In the genomic region with DNA sequence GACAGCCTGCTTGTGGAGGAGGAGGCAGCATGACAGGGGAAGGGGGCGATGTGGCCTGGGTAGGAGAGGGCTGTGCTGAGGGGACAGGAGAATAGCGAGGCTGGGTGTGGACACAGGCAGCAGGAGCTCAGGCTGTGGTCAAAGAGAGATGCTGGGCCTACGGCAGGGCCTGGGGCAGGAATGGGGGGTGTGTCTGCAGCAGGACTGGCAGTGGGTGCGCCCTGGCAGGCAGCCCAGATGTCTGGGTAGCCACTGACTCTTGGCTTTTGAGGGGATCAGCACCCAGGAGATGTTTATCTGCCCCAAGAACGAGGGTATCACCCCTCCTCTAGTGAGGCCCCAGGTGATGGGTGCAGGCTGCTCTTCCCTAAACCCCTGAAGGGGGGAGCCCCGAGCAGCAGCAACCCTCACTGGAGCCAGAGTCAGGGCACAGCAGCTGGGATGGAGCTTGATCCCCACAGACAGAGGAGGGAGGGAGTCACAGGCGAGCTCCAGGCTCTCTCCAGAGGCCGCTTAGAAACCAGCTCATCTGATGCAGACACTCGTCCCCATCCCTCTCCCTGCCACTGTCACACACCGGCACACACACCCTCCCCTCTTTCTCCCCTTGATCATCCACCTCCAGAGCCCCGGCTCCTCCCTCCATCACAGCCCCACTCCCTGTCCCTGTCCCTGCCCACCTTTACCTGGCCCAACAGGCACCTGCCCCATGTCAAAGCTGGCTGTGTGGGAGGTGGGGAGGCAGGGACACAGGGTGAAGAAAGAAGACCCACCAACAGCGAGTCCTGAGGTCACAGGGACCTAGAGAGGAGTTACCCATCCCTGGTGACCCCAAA, we compare ENCODE assay signal across 15 cellular contexts. TPM values are rescaled to one million over a fixed set of nuclear protein-coding genes. Genes with fewer than 3 reads are reported as not detected.
DNase-seq lines count a peak whose midpoint lies in the region; ATAC-seq, FAIRE-seq and TF ChIP-seq lines count a peak whose summit lies in the region.
"Had no signal": no experiment of that assay in that cellular context is flagged by ENCODE, and none has a peak within 500 bp of the region (broad histone marks: within the 10 kb centered on the region; RNA-seq: fewer than 3 reads in every experiment).

No MANE protein-coding gene starts in this region.

- H3K36me3 ChIP-seq in right atrium auricular region (no peaks in the 10 kb centered on the region), mucosa of descending colon (ENCODE audit: low read depth) (no peaks in the 10 kb centered on the region)
- H3K36me3 ChIP-seq: pancreas, spleen, thoracic aorta had no signal

- no peak for ATAC-seq in Right ventricle myocardium superior (ENCODE audit: poor library complexity)
- ATAC-seq in SK-N-SH treated with all-trans-retinoic acid at 6 μM for 48 hours, result peak; percentile 20; the same call in 2 of the 3 replicates
- ATAC-seq in HG03045 (IDR thresholded peaks at IDR 0.05; ENCODE audit: unreplicated experiment), result no peak
- ATAC-seq in mucosa of descending colon, result no peak
- ATAC-seq: pancreas had no signal

- DNase-seq in right atrium auricular region (ENCODE audit: low spot score), result peak; percentile 55
- no peak for DNase-seq in Right ventricle myocardium superior
- DNase-seq in iPS-NIHi7 (ENCODE audit: extremely low spot score), result peak; percentile 7
- peak; percentile 63 for DNase-seq in urothelium cell line (ENCODE audit: low spot score)
- DNase-seq in D721Med (ENCODE audit: insufficient read length, low spot score), result no peak
- DNase-seq in mucosa of descending colon, result no peak
- DNase-seq: anterior cingulate cortex, NCI-H2029, NCI-H748 treated with DMSO at 0.1 percent for 48 hours, spleen had no signal

- H3K27me3 ChIP-seq in right atrium auricular region, result no peaks in the 10 kb centered on the region
- H3K27me3 ChIP-seq: pancreas had no signal

- H3K9me3 ChIP-seq in right atrium auricular region (no peaks in the 10 kb centered on the region), mucosa of descending colon (no peaks in the 10 kb centered on the region)
- H3K9me3 ChIP-seq: pancreas, spleen, thoracic aorta had no signal

- H3K4me3 ChIP-seq in right atrium auricular region, result no peak overlapping the region
- no peak overlapping the region for H3K4me3 ChIP-seq in mucosa of descending colon
- H3K4me3 ChIP-seq: pancreas, spleen, thoracic aorta had no signal

- intact Hi-C loops in Right ventricle myocardium superior (cut with DNase I) (loop anchor here (5.0 kb wide), 1 partner anchor 40 kb away; no protein-coding TSS in a partner anchor), mucosa of descending colon (cut with DNase I, micrococcal nuclease) (no loop called here)

- TF ChIP-seq CTCF in right atrium auricular region (IDR thresholded peaks at IDR 0.05), result no peak
- no peak for TF ChIP-seq CTCF in D721Med (IDR thresholded peaks at IDR 0.05; ENCODE audit: insufficient read depth, missing control alignments)
- TF ChIP-seq CTCF in mucosa of descending colon (IDR thresholded peaks at IDR 0.05), result no peak

- H3K27ac ChIP-seq in right atrium auricular region, result no peak overlapping the region
- H3K27ac ChIP-seq: pancreas, spleen had no signal

- peaks cover 0 to 35% of the 10 kb centered on the region in 2 donors for H3K4me1 ChIP-seq in right atrium auricular region
- no peaks in the 10 kb centered on the region for H3K4me1 ChIP-seq in mucosa of descending colon (ENCODE audit: low read depth)

- FAIRE-seq in urothelium cell line (lab: Jason Lieb, UNC) (peak; percentile 87), D721Med (lab: Jason Lieb, UNC) (no peak)
- FAIRE-seq: GM12892, pancreas had no signal

TF ChIP-seq in SK-N-SH treated with all-trans-retinoic acid at 6 μM for 48 hours, 23 proteins besides CTCF, POLR2A, EP300 and RAD21:
- TF ChIP-seq, protein P1, sequence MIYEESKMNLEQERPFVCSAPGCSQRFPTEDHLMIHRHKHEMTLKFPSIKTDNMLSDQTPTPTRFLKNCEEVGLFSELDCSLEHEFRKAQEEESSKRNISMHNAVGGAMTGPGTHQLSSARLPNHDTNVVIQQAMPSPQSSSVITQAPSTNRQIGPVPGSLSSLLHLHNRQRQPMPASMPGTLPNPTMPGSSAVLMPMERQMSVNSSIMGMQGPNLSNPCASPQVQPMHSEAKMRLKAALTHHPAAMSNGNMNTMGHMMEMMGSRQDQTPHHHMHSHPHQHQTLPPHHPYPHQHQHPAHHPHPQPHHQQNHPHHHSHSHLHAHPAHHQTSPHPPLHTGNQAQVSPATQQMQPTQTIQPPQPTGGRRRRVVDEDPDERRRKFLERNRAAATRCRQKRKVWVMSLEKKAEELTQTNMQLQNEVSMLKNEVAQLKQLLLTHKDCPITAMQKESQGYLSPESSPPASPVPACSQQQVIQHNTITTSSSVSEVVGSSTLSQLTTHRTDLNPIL (CRISPR knock-in tag; IDR thresholded peaks at IDR 0.05; ENCODE audit: low read depth), result no peak
- TF ChIP-seq GLIS3 (CRISPR knock-in tag; IDR thresholded peaks at IDR 0.05) (no peak), ZC3H10 (CRISPR knock-in tag; IDR thresholded peaks at IDR 0.05) (no peak), ZNF8 (CRISPR knock-in tag; IDR thresholded peaks at IDR 0.05) (no peak), TOX (CRISPR knock-in tag; IDR thresholded peaks at IDR 0.05; ENCODE audit: borderline replicate concordance) (no peak), ZNF565 (CRISPR knock-in tag; conservative IDR thresholded peaks at IDR 0.05; ENCODE audit: low read depth) (no peak), TCF4 (CRISPR knock-in tag; IDR thresholded peaks at IDR 0.05; ENCODE audit: borderline replicate concordance) (no peak), ESRRG (CRISPR knock-in tag; IDR thresholded peaks at IDR 0.05) (no peak), PPARA (CRISPR knock-in tag; IDR thresholded peaks at IDR 0.05; ENCODE audit: borderline replicate concordance) (no peak)
- TF ChIP-seq, protein P2, sequence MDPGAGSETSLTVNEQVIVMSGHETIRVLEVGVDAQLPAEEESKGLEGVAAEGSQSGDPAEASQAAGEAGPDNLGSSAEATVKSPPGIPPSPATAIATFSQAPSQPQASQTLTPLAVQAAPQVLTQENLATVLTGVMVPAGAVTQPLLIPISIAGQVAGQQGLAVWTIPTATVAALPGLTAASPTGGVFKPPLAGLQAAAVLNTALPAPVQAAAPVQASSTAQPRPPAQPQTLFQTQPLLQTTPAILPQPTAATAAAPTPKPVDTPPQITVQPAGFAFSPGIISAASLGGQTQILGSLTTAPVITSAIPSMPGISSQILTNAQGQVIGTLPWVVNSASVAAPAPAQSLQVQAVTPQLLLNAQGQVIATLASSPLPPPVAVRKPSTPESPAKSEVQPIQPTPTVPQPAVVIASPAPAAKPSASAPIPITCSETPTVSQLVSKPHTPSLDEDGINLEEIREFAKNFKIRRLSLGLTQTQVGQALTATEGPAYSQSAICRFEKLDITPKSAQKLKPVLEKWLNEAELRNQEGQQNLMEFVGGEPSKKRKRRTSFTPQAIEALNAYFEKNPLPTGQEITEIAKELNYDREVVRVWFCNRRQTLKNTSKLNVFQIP (CRISPR knock-in tag; IDR thresholded peaks at IDR 0.05; ENCODE audit: borderline replicate concordance, low read depth), result no peak
- TF ChIP-seq, protein P3, sequence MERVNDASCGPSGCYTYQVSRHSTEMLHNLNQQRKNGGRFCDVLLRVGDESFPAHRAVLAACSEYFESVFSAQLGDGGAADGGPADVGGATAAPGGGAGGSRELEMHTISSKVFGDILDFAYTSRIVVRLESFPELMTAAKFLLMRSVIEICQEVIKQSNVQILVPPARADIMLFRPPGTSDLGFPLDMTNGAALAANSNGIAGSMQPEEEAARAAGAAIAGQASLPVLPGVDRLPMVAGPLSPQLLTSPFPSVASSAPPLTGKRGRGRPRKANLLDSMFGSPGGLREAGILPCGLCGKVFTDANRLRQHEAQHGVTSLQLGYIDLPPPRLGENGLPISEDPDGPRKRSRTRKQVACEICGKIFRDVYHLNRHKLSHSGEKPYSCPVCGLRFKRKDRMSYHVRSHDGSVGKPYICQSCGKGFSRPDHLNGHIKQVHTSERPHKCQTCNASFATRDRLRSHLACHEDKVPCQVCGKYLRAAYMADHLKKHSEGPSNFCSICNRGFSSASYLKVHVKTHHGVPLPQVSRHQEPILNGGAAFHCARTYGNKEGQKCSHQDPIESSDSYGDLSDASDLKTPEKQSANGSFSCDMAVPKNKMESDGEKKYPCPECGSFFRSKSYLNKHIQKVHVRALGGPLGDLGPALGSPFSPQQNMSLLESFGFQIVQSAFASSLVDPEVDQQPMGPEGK (CRISPR knock-in tag; IDR thresholded peaks at IDR 0.05; ENCODE audit: borderline replicate concordance), result no peak

RNA-seq across cellular contexts. Expression of gene TNS1, which starts 29.8 kb away (rescaled TPM):
- 100 to 1,000 TPM; 393 to 720 TPM for total RNA-seq in right atrium auricular region
- total RNA-seq in Right ventricle myocardium superior, result 722 TPM
- 1,000 to 10,000 TPM in 1 of 3 donors, 100 to 1,000 TPM in 1, 10 to 100 TPM in 1; 43.8 to 1,458 (median 121) TPM for total RNA-seq in mucosa of descending colon

RNA-seq across cellular contexts. Expression of gene RUFY4, which starts 36.5 kb away (rescaled TPM):
- total RNA-seq in right atrium auricular region (under 1 TPM in 1 of 2 donors, not detected in 1; 0.12 TPM), Right ventricle myocardium superior (not detected), mucosa of descending colon (not detected)

Comparison
In these comparisons a context has a peak if more than half of its experiments do, and no peak if none do; other contexts are left out.
1. DNase-seq: peak in right atrium auricular region (single experiment), iPS-NIHi7 (single experiment) and urothelium cell line (single experiment); none in Right ventricle myocardium superior (single experiment), D721Med (single experiment) and mucosa of descending colon (0 of 3).